In genomic region chrX:100593142-100593541, GRCh38 we compare ENCODE assay signal across 1 cellular context.
TF ChIP-seq lines count a peak whose summit lies in the region.

No MANE protein-coding gene starts in this region.

TF ChIP-seq in GM23338, 12 proteins besides CTCF, POLR2A, EP300 and RAD21 (continued from another document):
- TF ChIP-seq, protein P1, sequence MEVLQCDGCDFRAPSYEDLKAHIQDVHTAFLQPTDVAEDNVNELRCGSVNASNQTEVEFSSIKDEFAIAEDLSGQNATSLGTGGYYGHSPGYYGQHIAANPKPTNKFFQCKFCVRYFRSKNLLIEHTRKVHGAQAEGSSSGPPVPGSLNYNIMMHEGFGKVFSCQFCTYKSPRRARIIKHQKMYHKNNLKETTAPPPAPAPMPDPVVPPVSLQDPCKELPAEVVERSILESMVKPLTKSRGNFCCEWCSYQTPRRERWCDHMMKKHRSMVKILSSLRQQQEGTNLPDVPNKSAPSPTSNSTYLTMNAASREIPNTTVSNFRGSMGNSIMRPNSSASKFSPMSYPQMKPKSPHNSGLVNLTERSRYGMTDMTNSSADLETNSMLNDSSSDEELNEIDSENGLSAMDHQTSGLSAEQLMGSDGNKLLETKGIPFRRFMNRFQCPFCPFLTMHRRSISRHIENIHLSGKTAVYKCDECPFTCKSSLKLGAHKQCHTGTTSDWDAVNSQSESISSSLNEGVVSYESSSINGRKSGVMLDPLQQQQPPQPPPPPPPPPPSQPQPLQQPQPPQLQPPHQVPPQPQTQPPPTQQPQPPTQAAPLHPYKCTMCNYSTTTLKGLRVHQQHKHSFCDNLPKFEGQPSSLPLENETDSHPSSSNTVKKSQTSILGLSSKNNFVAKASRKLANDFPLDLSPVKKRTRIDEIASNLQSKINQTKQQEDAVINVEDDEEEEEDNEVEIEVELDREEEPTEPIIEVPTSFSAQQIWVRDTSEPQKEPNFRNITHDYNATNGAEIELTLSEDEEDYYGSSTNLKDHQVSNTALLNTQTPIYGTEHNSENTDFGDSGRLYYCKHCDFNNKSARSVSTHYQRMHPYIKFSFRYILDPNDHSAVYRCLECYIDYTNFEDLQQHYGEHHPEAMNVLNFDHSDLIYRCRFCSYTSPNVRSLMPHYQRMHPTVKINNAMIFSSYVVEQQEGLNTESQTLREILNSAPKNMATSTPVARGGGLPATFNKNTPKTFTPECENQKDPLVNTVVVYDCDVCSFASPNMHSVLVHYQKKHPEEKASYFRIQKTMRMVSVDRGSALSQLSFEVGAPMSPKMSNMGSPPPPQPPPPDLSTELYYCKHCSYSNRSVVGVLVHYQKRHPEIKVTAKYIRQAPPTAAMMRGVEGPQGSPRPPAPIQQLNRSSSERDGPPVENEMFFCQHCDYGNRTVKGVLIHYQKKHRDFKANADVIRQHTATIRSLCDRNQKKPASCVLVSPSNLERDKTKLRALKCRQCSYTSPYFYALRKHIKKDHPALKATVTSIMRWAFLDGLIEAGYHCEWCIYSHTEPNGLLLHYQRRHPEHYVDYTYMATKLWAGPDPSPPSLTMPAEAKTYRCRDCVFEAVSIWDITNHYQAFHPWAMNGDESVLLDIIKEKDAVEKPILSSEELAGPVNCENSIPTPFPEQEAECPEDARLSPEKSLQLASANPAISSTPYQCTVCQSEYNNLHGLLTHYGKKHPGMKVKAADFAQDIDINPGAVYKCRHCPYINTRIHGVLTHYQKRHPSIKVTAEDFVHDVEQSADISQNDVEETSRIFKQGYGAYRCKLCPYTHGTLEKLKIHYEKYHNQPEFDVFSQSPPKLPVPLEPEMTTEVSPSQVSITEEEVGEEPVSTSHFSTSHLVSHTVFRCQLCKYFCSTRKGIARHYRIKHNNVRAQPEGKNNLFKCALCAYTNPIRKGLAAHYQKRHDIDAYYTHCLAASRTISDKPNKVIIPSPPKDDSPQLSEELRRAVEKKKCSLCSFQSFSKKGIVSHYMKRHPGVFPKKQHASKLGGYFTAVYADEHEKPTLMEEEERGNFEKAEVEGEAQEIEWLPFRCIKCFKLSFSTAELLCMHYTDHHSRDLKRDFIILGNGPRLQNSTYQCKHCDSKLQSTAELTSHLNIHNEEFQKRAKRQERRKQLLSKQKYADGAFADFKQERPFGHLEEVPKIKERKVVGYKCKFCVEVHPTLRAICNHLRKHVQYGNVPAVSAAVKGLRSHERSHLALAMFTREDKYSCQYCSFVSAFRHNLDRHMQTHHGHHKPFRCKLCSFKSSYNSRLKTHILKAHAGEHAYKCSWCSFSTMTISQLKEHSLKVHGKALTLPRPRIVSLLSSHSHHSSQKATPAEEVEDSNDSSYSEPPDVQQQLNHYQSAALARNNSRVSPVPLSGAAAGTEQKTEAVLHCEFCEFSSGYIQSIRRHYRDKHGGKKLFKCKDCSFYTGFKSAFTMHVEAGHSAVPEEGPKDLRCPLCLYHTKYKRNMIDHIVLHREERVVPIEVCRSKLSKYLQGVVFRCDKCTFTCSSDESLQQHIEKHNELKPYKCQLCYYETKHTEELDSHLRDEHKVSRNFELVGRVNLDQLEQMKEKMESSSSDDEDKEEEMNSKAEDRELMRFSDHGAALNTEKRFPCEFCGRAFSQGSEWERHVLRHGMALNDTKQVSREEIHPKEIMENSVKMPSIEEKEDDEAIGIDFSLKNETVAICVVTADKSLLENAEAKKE (CRISPR knock-in tag; IDR thresholded peaks at IDR 0.05), result no peak
- TF ChIP-seq POLR2AphosphoS5 (IDR thresholded peaks at IDR 0.05; ENCODE audit: low read depth) (no peak), ZNF114 (CRISPR knock-in tag; IDR thresholded peaks at IDR 0.05) (no peak), EZH2phosphoT487 (IDR thresholded peaks at IDR 0.05; ENCODE audit: unreplicated experiment) (no peak), NANOG (IDR thresholded peaks at IDR 0.05; ENCODE audit: borderline replicate concordance) (no peak), STAT1 (IDR thresholded peaks at IDR 0.05; ENCODE audit: unreplicated experiment) (no peak)
